18 cellular contexts compared by ENCODE assay signal in the genomic region with DNA sequence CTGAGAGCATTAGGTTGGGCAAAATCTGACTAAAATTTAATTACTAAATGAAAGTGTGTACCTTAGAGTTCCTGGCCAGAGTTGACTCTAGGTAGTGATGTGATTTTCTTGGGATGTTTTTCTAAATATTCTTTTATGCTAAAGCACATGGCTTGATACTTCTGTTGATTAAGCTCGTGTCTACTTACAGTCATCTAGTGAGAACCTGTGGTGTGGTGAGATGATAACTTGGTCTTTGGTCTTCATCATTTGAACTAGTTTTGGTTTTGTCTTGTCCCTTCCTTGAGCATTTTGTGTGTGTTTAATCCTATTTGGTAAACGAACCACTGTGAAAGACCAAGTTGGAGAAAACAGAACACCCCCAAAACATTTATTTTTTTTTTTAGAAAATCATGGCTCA. TPM values are rescaled to one million over a fixed set of nuclear protein-coding genes. Genes with fewer than 3 reads are reported as not detected.
DNase-seq lines count a peak whose midpoint lies in the region; ATAC-seq, FAIRE-seq and TF ChIP-seq lines count a peak whose summit lies in the region.
"Had no signal": no experiment of that assay in that cellular context is flagged by ENCODE, and none has a peak within 500 bp of the region (broad histone marks: within the 10 kb centered on the region; RNA-seq: fewer than 3 reads in every experiment).

No MANE protein-coding gene starts in this region.

- H3K27ac Mint-ChIP-seq in activated CD4-positive, alpha-beta T cell treated with anti-CD3 and anti-CD28 coated beads for 36 hours: no peak overlapping the region
- H3K27ac Mint-ChIP-seq in WTC11: peak overlapping the region; percentile 6; the same call in 1 of the 2 replicates
- H3K27ac Mint-ChIP-seq: CD4-positive, alpha-beta T cell; IgD-negative memory B cell had no signal

- no peak for TF ChIP-seq CTCF in WTC11 (IDR thresholded peaks at IDR 0.05)

- H3K9me3 Mint-ChIP-seq in activated CD4-positive, alpha-beta T cell treated with anti-CD3 and anti-CD28 coated beads for 36 hours (ENCODE audit: low read depth): no peaks in the 10 kb centered on the region
- no peaks in the 10 kb centered on the region for H3K9me3 Mint-ChIP-seq in WTC11
- H3K9me3 Mint-ChIP-seq: CD4-positive, alpha-beta T cell; IgD-negative memory B cell had no signal

- H3K4me3 Mint-ChIP-seq in activated CD4-positive, alpha-beta T cell treated with anti-CD3 and anti-CD28 coated beads for 36 hours: no peak overlapping the region
- H3K4me3 Mint-ChIP-seq in WTC11: no peak overlapping the region
- H3K4me3 Mint-ChIP-seq: CD4-positive, alpha-beta T cell; IgD-negative memory B cell had no signal

- CTCF ChIA-PET in activated CD4-positive, alpha-beta T cell treated with anti-CD3 and anti-CD28 coated beads for 36 hours (lab: Charles Lee): interaction anchor here (0.6 kb wide), 1 partner anchor 189 kb away, joined by 3 read pairs; no protein-coding TSS in a partner anchor
- CTCF ChIA-PET in WTC11 (lab: Charles Lee): no interaction called here

- FAIRE-seq in HTR-8/SVneo (lab: Jason Lieb, UNC): no peak
- FAIRE-seq: A549, G401.6, GM12891, GM19239, H1, HepG2 had no signal

- H3K27me3 Mint-ChIP-seq in activated CD4-positive, alpha-beta T cell treated with anti-CD3 and anti-CD28 coated beads for 36 hours: peaks cover 11% of the 10 kb centered on the region
- no peaks in the 10 kb centered on the region for H3K27me3 Mint-ChIP-seq in WTC11 (ENCODE audit: low read depth)
- H3K27me3 Mint-ChIP-seq: IgD-negative memory B cell had no signal

- POLR2A ChIA-PET in activated CD4-positive, alpha-beta T cell treated with anti-CD3 and anti-CD28 coated beads for 36 hours (lab: Charles Lee): no interaction called here
- POLR2A ChIA-PET in WTC11 (lab: Charles Lee): no interaction called here

- intact Hi-C loops in activated CD4-positive, alpha-beta T cell treated with anti-CD3 and anti-CD28 coated beads for 36 hours (cut with DNase I, micrococcal nuclease): no loop called here
- intact Hi-C loops in sciatic nerve (cut with DNase I) (no loop called here), left ventricle myocardium superior (cut with micrococcal nuclease) (no loop called here)

- peaks cover 5% of the 10 kb centered on the region for H3K4me1 Mint-ChIP-seq in activated CD4-positive, alpha-beta T cell treated with anti-CD3 and anti-CD28 coated beads for 36 hours
- no peaks in the 10 kb centered on the region for H3K4me1 Mint-ChIP-seq in WTC11
- H3K4me1 Mint-ChIP-seq: IgD-negative memory B cell had no signal

- peak; percentile 53 for ATAC-seq in activated CD4-positive, alpha-beta T cell treated with anti-CD3 and anti-CD28 coated beads for 36 hours
- ATAC-seq in HG02870 (IDR thresholded peaks at IDR 0.05; ENCODE audit: unreplicated experiment) (peak; percentile 58), WTC11 (no peak), sciatic nerve (peak; percentile 13), left ventricle myocardium superior (no peak)
- ATAC-seq: HepG2 had no signal

- no peaks in the 10 kb centered on the region for H3K36me3 Mint-ChIP-seq in activated CD4-positive, alpha-beta T cell treated with anti-CD3 and anti-CD28 coated beads for 36 hours (ENCODE audit: low read depth)
- H3K36me3 Mint-ChIP-seq in WTC11: peaks cover 5% of the 10 kb centered on the region; the same call in 1 of the 2 replicates

- DNase-seq in activated CD4-positive, alpha-beta T cell treated with anti-CD3 and anti-CD28 coated beads for 36 hours: no peak
- no peak for DNase-seq in activated CD4-positive, alpha-beta T cell treated with anti-CD3 and anti-CD28 coated beads for 4 hours
- DNase-seq in WTC11 (ENCODE audit: low spot score): no peak
- no peak for DNase-seq in sciatic nerve (ENCODE audit: low spot score)
- no peak for DNase-seq in ecto neural progenitor cell (ENCODE audit: low spot score)
- no peak for DNase-seq in left ventricle myocardium superior
- no peak for DNase-seq in HTR-8/SVneo (ENCODE audit: insufficient read length, low spot score)
- DNase-seq: AML-193; CD4-positive, alpha-beta T cell; DMS79 treated with DMSO at 0.1 percent for 48 hours had no signal

TF ChIP-seq in WTC11, 78 proteins besides CTCF, POLR2A, EP300 and RAD21:
- TF ChIP-seq ETV6 (CRISPR knock-in tag; IDR thresholded peaks at IDR 0.05) (no peak), RORB (CRISPR knock-in tag; IDR thresholded peaks at IDR 0.05) (no peak), ELF4 (CRISPR knock-in tag; IDR thresholded peaks at IDR 0.05; ENCODE audit: low read depth) (no peak), SP1 (CRISPR knock-in tag; conservative IDR thresholded peaks at IDR 0.05) (no peak), NR1H2 (CRISPR knock-in tag; IDR thresholded peaks at IDR 0.05) (no peak), ESRRA (CRISPR knock-in tag; IDR thresholded peaks at IDR 0.05; ENCODE audit: borderline replicate concordance) (no peak), PRRX2 (CRISPR knock-in tag; IDR thresholded peaks at IDR 0.05) (no peak)
- TF ChIP-seq, protein P1, sequence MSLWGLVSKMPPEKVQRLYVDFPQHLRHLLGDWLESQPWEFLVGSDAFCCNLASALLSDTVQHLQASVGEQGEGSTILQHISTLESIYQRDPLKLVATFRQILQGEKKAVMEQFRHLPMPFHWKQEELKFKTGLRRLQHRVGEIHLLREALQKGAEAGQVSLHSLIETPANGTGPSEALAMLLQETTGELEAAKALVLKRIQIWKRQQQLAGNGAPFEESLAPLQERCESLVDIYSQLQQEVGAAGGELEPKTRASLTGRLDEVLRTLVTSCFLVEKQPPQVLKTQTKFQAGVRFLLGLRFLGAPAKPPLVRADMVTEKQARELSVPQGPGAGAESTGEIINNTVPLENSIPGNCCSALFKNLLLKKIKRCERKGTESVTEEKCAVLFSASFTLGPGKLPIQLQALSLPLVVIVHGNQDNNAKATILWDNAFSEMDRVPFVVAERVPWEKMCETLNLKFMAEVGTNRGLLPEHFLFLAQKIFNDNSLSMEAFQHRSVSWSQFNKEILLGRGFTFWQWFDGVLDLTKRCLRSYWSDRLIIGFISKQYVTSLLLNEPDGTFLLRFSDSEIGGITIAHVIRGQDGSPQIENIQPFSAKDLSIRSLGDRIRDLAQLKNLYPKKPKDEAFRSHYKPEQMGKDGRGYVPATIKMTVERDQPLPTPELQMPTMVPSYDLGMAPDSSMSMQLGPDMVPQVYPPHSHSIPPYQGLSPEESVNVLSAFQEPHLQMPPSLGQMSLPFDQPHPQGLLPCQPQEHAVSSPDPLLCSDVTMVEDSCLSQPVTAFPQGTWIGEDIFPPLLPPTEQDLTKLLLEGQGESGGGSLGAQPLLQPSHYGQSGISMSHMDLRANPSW (CRISPR knock-in tag; conservative IDR thresholded peaks at IDR 0.05; ENCODE audit: low read depth): no peak
- TF ChIP-seq, protein P2, sequence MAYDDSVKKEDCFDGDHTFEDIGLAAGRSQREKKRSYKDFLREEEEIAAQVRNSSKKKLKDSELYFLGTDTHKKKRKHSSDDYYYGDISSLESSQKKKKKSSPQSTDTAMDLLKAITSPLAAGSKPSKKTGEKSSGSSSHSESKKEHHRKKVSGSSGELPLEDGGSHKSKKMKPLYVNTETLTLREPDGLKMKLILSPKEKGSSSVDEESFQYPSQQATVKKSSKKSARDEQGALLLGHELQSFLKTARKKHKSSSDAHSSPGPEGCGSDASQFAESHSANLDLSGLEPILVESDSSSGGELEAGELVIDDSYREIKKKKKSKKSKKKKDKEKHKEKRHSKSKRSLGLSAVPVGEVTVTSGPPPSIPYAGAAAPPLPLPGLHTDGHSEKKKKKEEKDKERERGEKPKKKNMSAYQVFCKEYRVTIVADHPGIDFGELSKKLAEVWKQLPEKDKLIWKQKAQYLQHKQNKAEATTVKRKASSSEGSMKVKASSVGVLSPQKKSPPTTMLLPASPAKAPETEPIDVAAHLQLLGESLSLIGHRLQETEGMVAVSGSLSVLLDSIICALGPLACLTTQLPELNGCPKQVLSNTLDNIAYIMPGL (CRISPR knock-in tag; IDR thresholded peaks at IDR 0.05): no peak
- TF ChIP-seq, protein P3, sequence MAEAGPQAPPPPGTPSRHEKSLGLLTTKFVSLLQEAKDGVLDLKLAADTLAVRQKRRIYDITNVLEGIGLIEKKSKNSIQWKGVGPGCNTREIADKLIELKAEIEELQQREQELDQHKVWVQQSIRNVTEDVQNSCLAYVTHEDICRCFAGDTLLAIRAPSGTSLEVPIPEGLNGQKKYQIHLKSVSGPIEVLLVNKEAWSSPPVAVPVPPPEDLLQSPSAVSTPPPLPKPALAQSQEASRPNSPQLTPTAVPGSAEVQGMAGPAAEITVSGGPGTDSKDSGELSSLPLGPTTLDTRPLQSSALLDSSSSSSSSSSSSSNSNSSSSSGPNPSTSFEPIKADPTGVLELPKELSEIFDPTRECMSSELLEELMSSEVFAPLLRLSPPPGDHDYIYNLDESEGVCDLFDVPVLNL (CRISPR knock-in tag; IDR thresholded peaks at IDR 0.05; ENCODE audit: borderline replicate concordance, low read depth): no peak
- TF ChIP-seq, protein P4, sequence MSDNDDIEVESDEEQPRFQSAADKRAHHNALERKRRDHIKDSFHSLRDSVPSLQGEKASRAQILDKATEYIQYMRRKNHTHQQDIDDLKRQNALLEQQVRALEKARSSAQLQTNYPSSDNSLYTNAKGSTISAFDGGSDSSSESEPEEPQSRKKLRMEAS (CRISPR knock-in tag; IDR thresholded peaks at IDR 0.05): no peak
- TF ChIP-seq, protein P5, sequence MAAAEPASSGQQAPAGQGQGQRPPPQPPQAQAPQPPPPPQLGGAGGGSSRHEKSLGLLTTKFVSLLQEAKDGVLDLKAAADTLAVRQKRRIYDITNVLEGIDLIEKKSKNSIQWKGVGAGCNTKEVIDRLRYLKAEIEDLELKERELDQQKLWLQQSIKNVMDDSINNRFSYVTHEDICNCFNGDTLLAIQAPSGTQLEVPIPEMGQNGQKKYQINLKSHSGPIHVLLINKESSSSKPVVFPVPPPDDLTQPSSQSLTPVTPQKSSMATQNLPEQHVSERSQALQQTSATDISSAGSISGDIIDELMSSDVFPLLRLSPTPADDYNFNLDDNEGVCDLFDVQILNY (CRISPR knock-in tag; IDR thresholded peaks at IDR 0.05): no peak

RNA-seq across cellular contexts. Expression of a gene that starts 12.5 kb away (rescaled TPM):
- total RNA-seq in activated CD4-positive, alpha-beta T cell treated with anti-CD3 and anti-CD28 coated beads for 36 hours: not detected
- total RNA-seq in WTC11 (2021) (0.32 to 1.6 TPM (median 1.4 TPM) in 3 replicates), sciatic nerve (0.40 TPM), left ventricle myocardium superior (not detected)
- total RNA-seq: CD4-positive, alpha-beta T cell; H1 had no signal

RNA-seq across cellular contexts. Expression of a gene that starts 38.7 kb away (rescaled TPM):
- under 1 TPM; 0.47 to 0.64 TPM for total RNA-seq in activated CD4-positive, alpha-beta T cell treated with anti-CD3 and anti-CD28 coated beads for 36 hours
- total RNA-seq in WTC11 (2021) (30.4 to 32.7 TPM (median 32.0 TPM) in 3 replicates), sciatic nerve (30.7 TPM), left ventricle myocardium superior (18.1 TPM)

Comparison
In these comparisons a context has a peak if more than half of its experiments do, and no peak if none do; other contexts are left out.
1. ATAC-seq: peak in activated CD4-positive, alpha-beta T cell treated with anti-CD3 and anti-CD28 coated beads for 36 hours (single experiment), HG02870 (single experiment) and sciatic nerve (single experiment); none in WTC11 (single experiment) and left ventricle myocardium superior (single experiment).
2. RNA of a gene that starts 38.7 kb away (total RNA-seq): 30.4 to 32.7 TPM in WTC11, 30.7 TPM in sciatic nerve (single experiment) and 18.1 TPM in left ventricle myocardium superior (single experiment); 0.47 to 0.64 TPM in activated CD4-positive, alpha-beta T cell treated with anti-CD3 and anti-CD28 coated beads for 36 hours; every median in the first group is over 10 times any median in the second.